In genomic region chr5:132487095-132487428, GRCh38 we compare ENCODE assay signal across 13 cellular contexts. TPM values are rescaled to one million over a fixed set of nuclear protein-coding genes. Genes with fewer than 3 reads are reported as not detected.
DNase-seq lines count a peak whose midpoint lies in the region; ATAC-seq and TF ChIP-seq lines count a peak whose summit lies in the region.
"Had no signal": no experiment of that assay in that cellular context is flagged by ENCODE, and none has a peak within 500 bp of the region (broad histone marks: within the 10 kb centered on the region; RNA-seq: fewer than 3 reads in every experiment).

No MANE protein-coding gene starts in this region.

- no peak for TF ChIP-seq CTCF in heart right ventricle (IDR thresholded peaks at IDR 0.05)
- no peak for TF ChIP-seq CTCF in upper lobe of right lung (IDR thresholded peaks at IDR 0.05)

- DNase-seq in heart right ventricle (no peak), left cardiac atrium (no peak), upper lobe of right lung (peak; percentile 40), HK-2 (ENCODE audit: unreplicated experiment) (no peak), D341Med (ENCODE audit: low spot score) (no peak)
- DNase-seq: caudate nucleus, GF-D8, NCI-H2029, nucleus accumbens had no signal

- H3K27ac Mint-ChIP-seq in activated T-helper 17 cell treated with anti-CD3 and anti-CD28 coated beads, Interleukin-2, amount 50 U/mL, for 72 hours = peak overlapping the region; percentile 98

- H3K4me1 ChIP-seq in heart right ventricle (peaks cover 26 to 77% (median 56%) of the 10 kb centered on the region in 9 donors), muscle layer of duodenum (ENCODE audit: control insufficient read depth in 1 of 2, insufficient read depth in 2 of 2, low read length in 2 of 2) (peaks cover 38 to 49% of the 10 kb centered on the region in 2 donors), upper lobe of right lung (peaks cover 59% of the 10 kb centered on the region)

- H3K4me3 ChIP-seq in heart right ventricle = peak overlapping the region in 5 of 10 donors; percentile 2 to 96 (median 89)
- H3K4me3 ChIP-seq in muscle layer of duodenum (ENCODE audit: low read depth in 1 of 2, low read length in 2 of 2) = peak overlapping the region; percentile 80 to 89
- peak overlapping the region; percentile 94 for H3K4me3 ChIP-seq in upper lobe of right lung

- peaks cover 39% of the 10 kb centered on the region for H3K4me1 Mint-ChIP-seq in activated T-helper 17 cell treated with anti-CD3 and anti-CD28 coated beads, Interleukin-2, amount 50 U/mL, for 72 hours

- no peaks in the 10 kb centered on the region for H3K27me3 ChIP-seq in heart right ventricle
- H3K27me3 ChIP-seq in muscle layer of duodenum (ENCODE audit: low read depth, low read length) = no peaks in the 10 kb centered on the region
- H3K27me3 ChIP-seq in upper lobe of right lung = no peaks in the 10 kb centered on the region

- no peak for ATAC-seq in heart right ventricle
- no peak for ATAC-seq in left cardiac atrium
- no peak for ATAC-seq in activated T-helper 17 cell treated with anti-CD3 and anti-CD28 coated beads, Interleukin-2, amount 50 U/mL, for 72 hours (replicated peaks)
- no peak for ATAC-seq in upper lobe of right lung
- ATAC-seq in SK-N-SH treated with all-trans-retinoic acid at 6 μM for 48 hours = no peak

- H3K36me3 ChIP-seq in heart right ventricle (peaks cover 0 to 79% (median 59%) of the 10 kb centered on the region in 9 donors), muscle layer of duodenum (ENCODE audit: control insufficient read depth in 1 of 2, insufficient read depth in 2 of 2, low read length in 2 of 2) (peaks cover 52 to 61% of the 10 kb centered on the region in 2 donors), upper lobe of right lung (peaks cover 69% of the 10 kb centered on the region)

- 72 to 84% methylated on average over 4 of the region's 4 CpGs for WGBS in heart right ventricle, 2 donors

- H3K27me3 Mint-ChIP-seq in activated T-helper 17 cell treated with anti-CD3 and anti-CD28 coated beads, Interleukin-2, amount 50 U/mL, for 72 hours = no peaks in the 10 kb centered on the region

- intact Hi-C loops in heart right ventricle (cut with DNase I) (loop anchor here in 5 of 10 donors (2.0 to 5.0 kb wide), 3 partner anchors 16 to 70 kb away; no protein-coding TSS in a partner anchor), left cardiac atrium (cut with DNase I) (no loop called here), upper lobe of right lung (cut with DNase I) (loop anchor here (5.0 kb wide), 1 partner anchor 70 kb away; no protein-coding TSS in a partner anchor)

- peaks cover 92% of the 10 kb centered on the region for H3K36me3 Mint-ChIP-seq in activated T-helper 17 cell treated with anti-CD3 and anti-CD28 coated beads, Interleukin-2, amount 50 U/mL, for 72 hours (ENCODE audit: low read depth)

- peak overlapping the region; percentile 96 for H3K4me3 Mint-ChIP-seq in activated T-helper 17 cell treated with anti-CD3 and anti-CD28 coated beads, Interleukin-2, amount 50 U/mL, for 72 hours

- no peaks in the 10 kb centered on the region for H3K9me3 Mint-ChIP-seq in activated T-helper 17 cell treated with anti-CD3 and anti-CD28 coated beads, Interleukin-2, amount 50 U/mL, for 72 hours

- H3K27ac ChIP-seq in heart right ventricle (peak overlapping the region in 7 of 10 donors; percentile 7 to 100 (median 97)), muscle layer of duodenum (ENCODE audit: low read length) (peak overlapping the region; percentile 85), upper lobe of right lung (peak overlapping the region; percentile 58)

- no peaks in the 10 kb centered on the region for H3K9me3 ChIP-seq in heart right ventricle
- H3K9me3 ChIP-seq in muscle layer of duodenum (ENCODE audit: control insufficient read depth in 1 of 2, low read length in 2 of 2) = no peaks in the 10 kb centered on the region
- no peaks in the 10 kb centered on the region for H3K9me3 ChIP-seq in upper lobe of right lung

TF ChIP-seq in SK-N-SH treated with all-trans-retinoic acid at 6 μM for 48 hours, 23 proteins besides CTCF, POLR2A, EP300 and RAD21:
- TF ChIP-seq ZFP3 (CRISPR knock-in tag; IDR thresholded peaks at IDR 0.05) (no peak), TOX (CRISPR knock-in tag; IDR thresholded peaks at IDR 0.05; ENCODE audit: borderline replicate concordance) (no peak), ARNTL (CRISPR knock-in tag; IDR thresholded peaks at IDR 0.05; ENCODE audit: borderline replicate concordance, low read depth) (no peak), ESRRG (CRISPR knock-in tag; IDR thresholded peaks at IDR 0.05) (no peak)
TF ChIP-seq in SK-N-SH treated with all-trans-retinoic acid at 6 μM for 48 hours: peak in this region for 0.

RNA-seq across cellular contexts. Expression of gene IRF1, which starts 3.5 kb away (rescaled TPM):
- total RNA-seq in heart right ventricle (100 to 1,000 TPM in 1 of 10 donors, 10 to 100 TPM in 8, 1 to 10 TPM in 1; 9.5 to 146 (median 19.2) TPM), left cardiac atrium (10 to 100 TPM; 11.8 to 21.4 TPM), upper lobe of right lung (59.5 TPM)
- 10 to 100 TPM in 1 of 2 donors, 1 to 10 TPM in 1; 8.6 to 13.7 TPM for polyA plus RNA-seq in heart right ventricle
- total RNA-seq in activated T-helper 17 cell treated with anti-CD3 and anti-CD28 coated beads, Interleukin-2, amount 50 U/mL, for 72 hours = 100 to 1,000 TPM; 125 to 174 TPM

RNA-seq across cellular contexts. Expression of gene IL5, which starts 56.3 kb away (rescaled TPM):
- total RNA-seq in heart right ventricle (not detected), left cardiac atrium (not detected), upper lobe of right lung (not detected)
- polyA plus RNA-seq in heart right ventricle = not detected
- not detected for total RNA-seq in activated T-helper 17 cell treated with anti-CD3 and anti-CD28 coated beads, Interleukin-2, amount 50 U/mL, for 72 hours
- total RNA-seq: subcutaneous adipose tissue had no signal
